In genomic region chr12:50988051-50988450, GRCh38 we compare ENCODE assay signal across 32 cellular contexts. TPM values are rescaled to one million over a fixed set of nuclear protein-coding genes. Genes with fewer than 3 reads are reported as not detected.
A peak's percentile ranks its signal among the peaks of the same experiment; 100 is the strongest.
DNase-seq lines count a peak whose midpoint lies in the region; ATAC-seq and TF ChIP-seq lines count a peak whose summit lies in the region.
"Had no signal": no experiment of that assay in that cellular context is flagged by ENCODE, and none has a peak within 500 bp of the region (broad histone marks: within the 10 kb centered on the region; RNA-seq: fewer than 3 reads in every experiment).

No MANE protein-coding gene starts in this region.

- no peak overlapping the region for H3K9ac ChIP-seq in smooth muscle cell (ENCODE audit: low read depth)
- H3K9ac ChIP-seq: neural progenitor cell had no signal

- peaks cover 28% of the 10 kb centered on the region for H3F3A ChIP-seq in smooth muscle cell (ENCODE audit: low read depth)

- no peaks in the 10 kb centered on the region for H3K79me2 ChIP-seq in smooth muscle cell (ENCODE audit: low read depth)

- peak overlapping the region; percentile 14 for H3K27ac Mint-ChIP-seq in activated CD8-positive, alpha-beta T cell treated with anti-CD3 and anti-CD28 coated beads for 36 hours

- DNase-seq in GM04503 (ENCODE audit: low read depth) (peak; percentile 19), fibroblast of the aortic adventitia (ENCODE audit: low read depth) (peak; percentile 25), smooth muscle cell (lab: John Stamatoyannopoulos, UW; ENCODE audit: unreplicated experiment) (no peak), GM20000 (ENCODE audit: low spot score) (no peak)
- DNase-seq in activated CD8-positive, alpha-beta T cell treated with anti-CD3 and anti-CD28 coated beads for 36 hours, result no peak
- no peak for DNase-seq in activated effector memory CD4-positive, alpha-beta T cell treated with anti-CD3 and anti-CD28 coated beads, Interleukin-2, amount 50 U/mL, for 16 hours
- DNase-seq: activated CD4-positive, alpha-beta T cell treated with anti-CD3 and anti-CD28 coated beads, Interleukin-2, amount 50 U/mL, for 48 hours; activated CD4-positive, CD25-positive, alpha-beta regulatory T cell; activated CD8-positive, alpha-beta memory T cell treated with anti-CD3 and anti-CD28 coated beads, Interleukin-2, amount 50 U/mL, for 48 hours; activated naive CD8-positive, alpha-beta T cell treated with anti-CD3 and anti-CD28 coated beads, Interleukin-2, amount 50 U/mL, for 24 hours; cerebellar nuclear complex; dorsolateral prefrontal cortex; H9; heart left ventricle; KBM-7; left cardiac atrium; mammary epithelial cell; MM.1S; NCI-H1417; NCI-H2081 treated with DMSO at 0.1 percent for 48 hours; NCI-H226; Peyer's patch; right lobe of liver; SJCRH30; stimulated activated naive CD4-positive, alpha-beta T cell had no signal

- TF ChIP-seq CTCF in activated CD8-positive, alpha-beta T cell treated with anti-CD3 and anti-CD28 coated beads for 36 hours (IDR thresholded peaks at IDR 0.05), result no peak
- no peak for TF ChIP-seq CTCF in fibroblast of the aortic adventitia (IDR thresholded peaks at IDR 0.05; ENCODE audit: insufficient read depth, low read length)
- TF ChIP-seq CTCF in smooth muscle cell (IDR thresholded peaks at IDR 0.05; ENCODE audit: borderline replicate concordance, insufficient read depth, poor library complexity, severe bottlenecking), result no peak
- no peak for TF ChIP-seq CTCF in GM20000 (IDR thresholded peaks at IDR 0.05; ENCODE audit: extremely low read depth, missing control alignments)

- H3K27me3 ChIP-seq in smooth muscle cell (ENCODE audit: low read depth), result no peaks in the 10 kb centered on the region
- H3K27me3 ChIP-seq: dorsolateral prefrontal cortex, heart left ventricle, neural progenitor cell, Peyer's patch, right lobe of liver, SJCRH30, suprapubic skin had no signal

- peak overlapping the region; percentile 94 for H3K27ac ChIP-seq in smooth muscle cell (ENCODE audit: low read depth)
- H3K27ac ChIP-seq: heart left ventricle, neural progenitor cell, SJCRH30 had no signal

- H3K27me3 Mint-ChIP-seq in activated CD8-positive, alpha-beta T cell treated with anti-CD3 and anti-CD28 coated beads for 36 hours, result no peaks in the 10 kb centered on the region
- H3K27me3 Mint-ChIP-seq: activated naive CD8-positive, alpha-beta T cell treated with anti-CD3 and anti-CD28 coated beads, Interleukin-2, amount 50 U/mL, for 24 hours had no signal

- CTCF ChIA-PET in activated CD8-positive, alpha-beta T cell treated with anti-CD3 and anti-CD28 coated beads for 36 hours (lab: Charles Lee), result interaction anchor here (0.7 to 5.2 kb wide), 7 partner anchors 21 to 223 kb away, joined by 3 to 43 read pairs (median 12); partner anchors contain the start of gene ATF1

- no peak overlapping the region for H3K4me3 Mint-ChIP-seq in activated CD8-positive, alpha-beta T cell treated with anti-CD3 and anti-CD28 coated beads for 36 hours
- H3K4me3 Mint-ChIP-seq: activated naive CD8-positive, alpha-beta T cell treated with anti-CD3 and anti-CD28 coated beads, Interleukin-2, amount 50 U/mL, for 24 hours; brain; H9; neural progenitor cell had no signal

- no peaks in the 10 kb centered on the region for H3K9me3 Mint-ChIP-seq in activated CD8-positive, alpha-beta T cell treated with anti-CD3 and anti-CD28 coated beads for 36 hours
- H3K9me3 Mint-ChIP-seq: activated naive CD8-positive, alpha-beta T cell treated with anti-CD3 and anti-CD28 coated beads, Interleukin-2, amount 50 U/mL, for 24 hours; brain; H9; neural progenitor cell had no signal

- ATAC-seq in activated CD8-positive, alpha-beta T cell treated with anti-CD3 and anti-CD28 coated beads for 36 hours, result no peak
- no peak for ATAC-seq in HG03439 (IDR thresholded peaks at IDR 0.05; ENCODE audit: unreplicated experiment)
- ATAC-seq: activated naive CD8-positive, alpha-beta T cell treated with anti-CD3 and anti-CD28 coated beads, Interleukin-2, amount 50 U/mL, for 24 hours; heart left ventricle; left cardiac atrium had no signal

- H4K20me1 ChIP-seq in smooth muscle cell (ENCODE audit: low read depth), result no peaks in the 10 kb centered on the region

- no peak overlapping the region for H3K4me2 ChIP-seq in smooth muscle cell
- H3K4me2 ChIP-seq: neural progenitor cell had no signal

- POLR2A ChIA-PET in activated CD8-positive, alpha-beta T cell treated with anti-CD3 and anti-CD28 coated beads for 36 hours (lab: Charles Lee), result interaction anchor here (0.6 to 2.6 kb wide), 4 partner anchors 13 to 285 kb away, joined by 3 to 12 read pairs (median 4); partner anchors contain the start of gene SLC11A2

- H3K4me1 ChIP-seq in smooth muscle cell (ENCODE audit: low read depth), result peaks cover 9% of the 10 kb centered on the region
- H3K4me1 ChIP-seq: neural progenitor cell, SJCRH30 had no signal

- H2AFZ ChIP-seq in smooth muscle cell (ENCODE audit: low read depth), result no peak overlapping the region
- H2AFZ ChIP-seq: neural progenitor cell had no signal

- H3K36me3 ChIP-seq in smooth muscle cell (ENCODE audit: low read depth), result peaks cover 12% of the 10 kb centered on the region
- H3K36me3 ChIP-seq: neural progenitor cell had no signal

- H3K4me3 ChIP-seq in fibroblast of the aortic adventitia (ENCODE audit: low read depth, low read length), result no peak overlapping the region
- no peak overlapping the region for H3K4me3 ChIP-seq in smooth muscle cell
- H3K4me3 ChIP-seq: dorsolateral prefrontal cortex, heart left ventricle, neural progenitor cell, Peyer's patch, right lobe of liver, SJCRH30, suprapubic skin had no signal

- intact Hi-C loops in activated CD8-positive, alpha-beta T cell treated with anti-CD3 and anti-CD28 coated beads for 36 hours (cut with micrococcal nuclease), result no loop called here

- H3K9me3 ChIP-seq in smooth muscle cell (replicated peaks; ENCODE audit: low read depth), result no peaks in the 10 kb centered on the region
- H3K9me3 ChIP-seq: heart left ventricle, Peyer's patch, right lobe of liver, suprapubic skin had no signal

- WGBS in smooth muscle cell (ENCODE audit: low lambda C conversion rate), result 50% methylated on average over 5 of the region's 5 CpGs

- peaks cover 44% of the 10 kb centered on the region for H3K4me1 Mint-ChIP-seq in activated CD8-positive, alpha-beta T cell treated with anti-CD3 and anti-CD28 coated beads for 36 hours (ENCODE audit: low read depth)
- H3K4me1 Mint-ChIP-seq: neural progenitor cell had no signal

- peaks cover 45% of the 10 kb centered on the region for H3K36me3 Mint-ChIP-seq in activated CD8-positive, alpha-beta T cell treated with anti-CD3 and anti-CD28 coated beads for 36 hours (ENCODE audit: low read depth)

RNA-seq across cellular contexts. Expression of gene HIGD1C, which starts 35.7 kb away (rescaled TPM):
- total RNA-seq in activated CD8-positive, alpha-beta T cell treated with anti-CD3 and anti-CD28 coated beads for 36 hours, result not detected
- not detected in 2 replicates for total RNA-seq in fibroblast of the aortic adventitia (ENCODE audit: low replicate concordance)
- total RNA-seq in smooth muscle cell, result not detected in 2 replicates
- not detected in 2 replicates for polyA plus RNA-seq in smooth muscle cell
- total RNA-seq: H9, heart left ventricle, HT1080, left cardiac atrium, mammary epithelial cell, Peyer's patch, posterior vena cava, right lobe of liver, SJCRH30, suprapubic skin, urinary bladder had no signal
- polyA plus RNA-seq: heart left ventricle, mammary epithelial cell, urinary bladder had no signal

RNA-seq across cellular contexts. Expression of gene SLC11A2, which starts 38.1 kb away (rescaled TPM):
- 10 to 100 TPM; 21.6 to 23.9 TPM for total RNA-seq in activated CD8-positive, alpha-beta T cell treated with anti-CD3 and anti-CD28 coated beads for 36 hours
- 50.7 and 53.7 TPM in 2 replicates for total RNA-seq in fibroblast of the aortic adventitia (ENCODE audit: low replicate concordance)
- total RNA-seq in smooth muscle cell, result 31.3 and 52.9 TPM in 2 replicates
- polyA plus RNA-seq in smooth muscle cell, result 22.9 and 26.5 TPM in 2 replicates

Comparison
In these comparisons a context has a peak if more than half of its experiments do, and no peak if none do; other contexts are left out.
1. DNase-seq: peak in GM04503 (single experiment) and fibroblast of the aortic adventitia (single experiment); none in activated CD8-positive, alpha-beta T cell treated with anti-CD3 and anti-CD28 coated beads for 36 hours (single experiment), smooth muscle cell (single experiment), activated effector memory CD4-positive, alpha-beta T cell treated with anti-CD3 and anti-CD28 coated beads, Interleukin-2, amount 50 U/mL, for 16 hours (single experiment) and GM20000 (single experiment).